Comparison of ENCODE assay signal across 11 cellular contexts in the genomic region with DNA sequence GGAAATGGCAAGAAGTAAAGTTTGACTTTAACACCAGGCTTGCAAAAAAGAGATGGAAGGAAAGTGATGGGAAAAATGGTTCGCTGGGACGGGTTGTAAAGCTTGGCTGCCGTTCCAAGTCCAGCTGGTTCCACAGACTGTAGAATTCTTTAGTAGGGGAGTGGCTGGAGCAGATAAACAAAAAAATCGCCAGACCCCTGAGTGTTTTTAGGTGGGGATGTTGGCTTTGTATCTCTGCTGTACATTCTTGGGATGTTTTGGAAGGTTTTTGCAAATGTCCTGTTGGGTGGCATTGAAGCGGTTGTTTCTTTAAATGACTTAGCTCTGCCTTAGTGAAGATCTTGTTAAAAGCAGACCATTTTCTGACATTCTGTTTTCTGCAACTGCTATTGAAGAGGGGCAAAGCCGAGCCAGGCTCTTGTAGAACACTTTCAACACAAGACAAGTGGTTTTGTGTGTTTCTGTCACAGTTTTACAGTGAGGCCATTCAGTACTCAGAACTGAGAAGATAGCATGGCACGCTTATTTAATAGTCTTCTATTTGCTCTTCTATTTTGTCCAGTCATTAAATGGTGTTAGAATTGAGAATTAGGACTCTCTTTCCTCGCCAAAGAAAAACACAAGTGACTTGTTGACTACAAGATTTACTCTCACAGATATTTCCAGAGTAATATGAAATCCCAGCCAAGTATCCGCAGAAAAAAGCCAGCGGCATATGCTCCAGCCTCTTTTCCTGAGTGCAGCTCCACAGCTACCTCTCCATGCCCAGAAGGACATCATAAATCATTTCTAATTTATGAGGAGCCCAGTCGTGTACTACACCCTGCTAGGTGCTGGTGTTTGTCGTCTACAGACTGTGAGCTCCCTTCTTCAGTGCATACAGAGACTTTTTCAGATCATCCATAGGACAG.
A peak's percentile ranks its signal among the peaks of the same experiment; 100 is the strongest.
DNase-seq lines count a peak whose midpoint lies in the region; ATAC-seq and TF ChIP-seq lines count a peak whose summit lies in the region.
"Had no signal": no experiment of that assay in that cellular context is flagged by ENCODE, and none has a peak within 500 bp of the region (broad histone marks: within the 10 kb centered on the region; RNA-seq: fewer than 3 reads in every experiment).

No MANE protein-coding gene starts in this region.

- H3K4me1 Mint-ChIP-seq in progenitor cell of endocrine pancreas (ENCODE audit: low read depth), result peaks cover 54% of the 10 kb centered on the region

- no peak overlapping the region for H3K27ac ChIP-seq in cardiac muscle cell
- H3K27ac ChIP-seq in PC-3 (ENCODE audit: low read length), result no peak overlapping the region

- DNase-seq in DMS 273 (lab: John Stamatoyannopoulos, UW; ENCODE audit: unreplicated experiment), result peak; percentile 54
- DNase-seq in SHP77 (lab: John Stamatoyannopoulos, UW), result peak; percentile 12 to 38
- DNase-seq in cardiac muscle cell (ENCODE audit: low read depth in 1 of 2, low spot score in 1 of 2), result peak; percentile 3 to 49
- no peak for DNase-seq in progenitor cell of endocrine pancreas (ENCODE audit: low spot score, unreplicated experiment)
- no peak for DNase-seq in PC-3
- DNase-seq in lower leg skin (ENCODE audit: low spot score in 2 of 2), result no peak
- DNase-seq in stimulated activated CD4-positive, alpha-beta T cell treated with anti-CD3 and anti-CD28 coated beads, Interleukin-12 subunit alpha, Interleukin-12 subunit beta, amount 100 ng/mL, for 4 hours, result no peak
- no peak for DNase-seq in OCI-M1 (lab: John Stamatoyannopoulos, UW)
- DNase-seq: NCI-H1436; stimulated activated CD4-positive, alpha-beta T cell treated with anti-CD3 and anti-CD28 coated beads, Interleukin-1b, Interleukin-23, amount 100 ng/mL, for 48 hours had no signal

- peaks cover 3% of the 10 kb centered on the region for H3K36me3 Mint-ChIP-seq in progenitor cell of endocrine pancreas (ENCODE audit: insufficient read depth)

- TF ChIP-seq POLR2A in lower leg skin (IDR thresholded peaks at IDR 0.05), result no peak

- no TSS peak for BruUV-seq in PC-3 (replicated peaks; lab: Mats Ljungman, UMichigan)

- H3K9me2 ChIP-seq in PC-3 (replicated peaks; ENCODE audit: low read length), result no peaks in the 10 kb centered on the region

- H3F3A ChIP-seq in PC-3 (ENCODE audit: low read length, unreplicated experiment), result no peaks in the 10 kb centered on the region

- no peak for ATAC-seq in PC-3

- H3K9ac ChIP-seq in PC-3 (ENCODE audit: low read length), result no peak overlapping the region

- H3K4me3 Mint-ChIP-seq in progenitor cell of endocrine pancreas (ENCODE audit: low read depth), result no peak overlapping the region
- H3K4me3 Mint-ChIP-seq: T-helper 1 cell treated with Interleukin-12 subunit alpha and Interleukin-12 subunit beta and Interleukin-4 antibody, amounts not matched to agents 30 μg/mL and 1 μg/mL, for 36 hours had no signal

- H3K4me3 ChIP-seq in cardiac muscle cell (no peak overlapping the region), PC-3 (ENCODE audit: low read length) (no peak overlapping the region), lower leg skin (ENCODE audit: low read depth, poor library complexity, severe bottlenecking) (no peak overlapping the region)

- H3K4me2 ChIP-seq in PC-3 (ENCODE audit: low read length), result no peak overlapping the region

- no peaks in the 10 kb centered on the region for H3K27me3 Mint-ChIP-seq in progenitor cell of endocrine pancreas

- H3K79me2 ChIP-seq in PC-3 (ENCODE audit: low read length), result no peaks in the 10 kb centered on the region

- 39 to 44% methylated on average over 12 of the region's 12 CpGs for WGBS in lower leg skin, 2 donors

- no peak for TF ChIP-seq CTCF in cardiac muscle cell (IDR thresholded peaks at IDR 0.05; ENCODE audit: low read depth, low read length)
- TF ChIP-seq CTCF in progenitor cell of endocrine pancreas (IDR thresholded peaks at IDR 0.05; ENCODE audit: unreplicated experiment), result no peak
- no peak for TF ChIP-seq CTCF in PC-3 (conservative IDR thresholded peaks at IDR 0.05; ENCODE audit: low read depth, low read length)
- TF ChIP-seq CTCF in lower leg skin (IDR thresholded peaks at IDR 0.05), result no peak

- H3K36me3 ChIP-seq in cardiac muscle cell, result no peaks in the 10 kb centered on the region
- no peaks in the 10 kb centered on the region for H3K36me3 ChIP-seq in PC-3 (ENCODE audit: low read depth, low read length)

- H3K27me3 ChIP-seq in cardiac muscle cell (no peaks in the 10 kb centered on the region), PC-3 (ENCODE audit: low read length) (no peaks in the 10 kb centered on the region)

- peaks cover 4% of the 10 kb centered on the region for H3K9me3 Mint-ChIP-seq in progenitor cell of endocrine pancreas (ENCODE audit: low read depth)

- intact Hi-C loops in PC-3 (cut with micrococcal nuclease) (loop anchor here (5.0 to 10.0 kb wide), 2 partner anchors 46 to 101 kb away; a partner anchor contains a TSS), lower leg skin (cut with DNase I; ENCODE audit: low total_unique reads) (loop anchor here (5.0 kb wide), 1 partner anchor 1331 kb away; no protein-coding TSS in a partner anchor)

- no peak overlapping the region for H2AFZ ChIP-seq in PC-3 (ENCODE audit: low read length)

- H3K9me3 ChIP-seq in cardiac muscle cell (ENCODE audit: low read depth) (no peaks in the 10 kb centered on the region), PC-3 (ENCODE audit: low read length) (no peaks in the 10 kb centered on the region)

- H3K27ac Mint-ChIP-seq in progenitor cell of endocrine pancreas, result peak overlapping the region; percentile 98
- H3K27ac Mint-ChIP-seq: T-helper 1 cell treated with Interleukin-12 subunit alpha and Interleukin-12 subunit beta and Interleukin-4 antibody, amounts not matched to agents 30 μg/mL and 1 μg/mL, for 36 hours had no signal

- POLR2A ChIA-PET in PC-3 (lab: Charles Lee; ENCODE audit: unreplicated experiment), result interaction anchor here (0.6 kb wide), 1 partner anchor 71 kb away, joined by 3 read pairs; no protein-coding TSS in a partner anchor

- H3K4me1 ChIP-seq in cardiac muscle cell (ENCODE audit: low read depth) (peaks cover 35% of the 10 kb centered on the region), PC-3 (ENCODE audit: insufficient read depth, low read length) (peaks cover 20% of the 10 kb centered on the region)

- 0 out of 2 replicates have a peak, but pooled peaks cover 3% of the 10 kb centered on the region for H4K20me1 ChIP-seq in PC-3 (ENCODE audit: low read length)

- CTCF ChIA-PET in PC-3 (lab: Charles Lee), result no interaction called here

Comparison
In these comparisons a context has a peak if more than half of its experiments do, and no peak if none do; other contexts are left out.
1. DNase-seq: peak in DMS 273 (single experiment), SHP77 (2 of 2) and cardiac muscle cell (2 of 2); none in progenitor cell of endocrine pancreas (single experiment), PC-3 (single experiment), lower leg skin (0 of 2), stimulated activated CD4-positive, alpha-beta T cell treated with anti-CD3 and anti-CD28 coated beads, Interleukin-12 subunit alpha, Interleukin-12 subunit beta, amount 100 ng/mL, for 4 hours (single experiment) and OCI-M1 (single experiment).